ENCODE assay signal across 8 cellular contexts in genomic region chr15:74787251-74788041, GRCh38. TPM values are rescaled to one million over a fixed set of nuclear protein-coding genes. Genes with fewer than 3 reads are reported as not detected.
DNase-seq lines count a peak whose midpoint lies in the region; ATAC-seq lines count a peak whose summit lies in the region.

No MANE protein-coding gene starts in this region.

- peaks cover 0 to 43% (median 20%) of the 10 kb centered on the region in 11 experiments; a peak in 13 of 22 replicates for H3K36me3 ChIP-seq in BLaER1 treated with 17β-estradiol and CSF1 and Interleukin-3, amounts not matched to agents 10 nM and 100 nM
- H3K36me3 ChIP-seq in skeletal muscle tissue (ENCODE audit: control insufficient read depth in 3 of 3, insufficient read depth in 3 of 3, low read length in 3 of 3), result peaks cover 0 to 2% (median 0%) of the 10 kb centered on the region in 3 donors

- no peaks in the 10 kb centered on the region for H3K36me3 Mint-ChIP-seq in activated naive CD8-positive, alpha-beta T cell

- no peaks in the 10 kb centered on the region for H3K27me3 ChIP-seq in BLaER1 treated with 17β-estradiol and CSF1 and Interleukin-3, amounts not matched to agents 10 nM and 100 nM
- H3K27me3 ChIP-seq in skeletal muscle tissue (ENCODE audit: control insufficient read depth in 3 of 3, insufficient read depth in 3 of 3, low read length in 3 of 3), result no peaks in the 10 kb centered on the region

- H3K4me1 Mint-ChIP-seq in activated naive CD8-positive, alpha-beta T cell (ENCODE audit: low read depth), result peaks cover 67% of the 10 kb centered on the region

- H3K27me3 Mint-ChIP-seq in activated naive CD8-positive, alpha-beta T cell, result no peaks in the 10 kb centered on the region

- H3K4me1 ChIP-seq in BLaER1 treated with 17β-estradiol and CSF1 and Interleukin-3, amounts not matched to agents 10 nM and 100 nM, result peaks cover 77 to 98% (median 89%) of the 10 kb centered on the region in 10 experiments
- peaks cover 92 to 96% (median 94%) of the 10 kb centered on the region in 3 donors for H3K4me1 ChIP-seq in skeletal muscle tissue (ENCODE audit: control insufficient read depth in 3 of 3, insufficient read depth in 3 of 3, low read length in 3 of 3)

- H3K4me2 ChIP-seq in BLaER1 treated with 17β-estradiol and CSF1 and Interleukin-3, amounts not matched to agents 10 nM and 100 nM, result peak overlapping the region; percentile 97 to 100 (median 100)

- H4K20me1 ChIP-seq in BLaER1 treated with 17β-estradiol and CSF1 and Interleukin-3, amounts not matched to agents 10 nM and 100 nM, result peaks cover 49 to 99% (median 92%) of the 10 kb centered on the region in 11 experiments

- ATAC-seq in GM19351 (IDR thresholded peaks at IDR 0.05; ENCODE audit: unreplicated experiment), result peak; percentile 56
- ATAC-seq in HG03457 (IDR thresholded peaks at IDR 0.05; ENCODE audit: unreplicated experiment), result peak; percentile 29

- H3K9ac ChIP-seq in BLaER1 treated with 17β-estradiol and CSF1 and Interleukin-3, amounts not matched to agents 10 nM and 100 nM, result peak overlapping the region; percentile 70 to 100 (median 99)
- H3K9ac ChIP-seq in skeletal muscle tissue (ENCODE audit: low read depth in 1 of 3, low read length in 3 of 3), result peak overlapping the region; percentile 38 to 65 (median 54)

- intact Hi-C loops in cardiac septum (cut with DNase I), result loop anchor here (5.0 kb wide), 1 partner anchor 115 kb away; no protein-coding TSS in a partner anchor

- H3K4me3 ChIP-seq in BLaER1 treated with 17β-estradiol and CSF1 and Interleukin-3, amounts not matched to agents 10 nM and 100 nM, result peak overlapping the region; percentile 53 to 92 (median 71); a peak in 18 of 20 replicates
- peak overlapping the region in 2 of 3 donors; percentile 22 to 43 for H3K4me3 ChIP-seq in skeletal muscle tissue (ENCODE audit: low read length in 3 of 3)

- H3K9me3 Mint-ChIP-seq in activated naive CD8-positive, alpha-beta T cell (ENCODE audit: low read depth), result no peaks in the 10 kb centered on the region

- H3K27ac Mint-ChIP-seq in activated naive CD8-positive, alpha-beta T cell, result peak overlapping the region; percentile 99

- peak; percentile 99 for DNase-seq in SKM-1 treated with dmso at 0.1 percent for 144 hours (lab: John Stamatoyannopoulos, UW; ENCODE audit: unreplicated experiment)
- peak; percentile 93 for DNase-seq in cardiac septum (ENCODE audit: low spot score)
- DNase-seq in SK-N-DZ (ENCODE audit: low spot score), result no peak

- H3K27ac ChIP-seq in BLaER1 treated with 17β-estradiol and CSF1 and Interleukin-3, amounts not matched to agents 10 nM and 100 nM, result peak overlapping the region; percentile 70 to 100 (median 93)
- peak overlapping the region; percentile 61 for H3K27ac ChIP-seq in skeletal muscle tissue (ENCODE audit: low read depth, low read length)

- no peaks in the 10 kb centered on the region for H3K9me3 ChIP-seq in BLaER1 treated with 17β-estradiol and CSF1 and Interleukin-3, amounts not matched to agents 10 nM and 100 nM (replicated peaks in 1 of 11)
- no peaks in the 10 kb centered on the region for H3K9me3 ChIP-seq in skeletal muscle tissue (ENCODE audit: control insufficient read depth in 3 of 3, low read length in 3 of 3)

- H3K4me3 Mint-ChIP-seq in activated naive CD8-positive, alpha-beta T cell, result peak overlapping the region; percentile 92

RNA-seq across cellular contexts. Expression of gene CSK, which starts 5.6 kb away (rescaled TPM):
- total RNA-seq in cardiac septum (29.5 TPM), skeletal muscle tissue (13.6 TPM)
- polyA plus RNA-seq in SK-N-DZ (2014; cell fraction: cytosol; rRNA removed), result 47.3 and 50.9 TPM in 2 replicates
- polyA plus RNA-seq in SK-N-DZ (2014; cell fraction: nucleus; rRNA removed), result 87.5 and 113 TPM in 2 replicates

RNA-seq across cellular contexts. Expression of gene LMAN1L, which starts 25.2 kb away (rescaled TPM):
- total RNA-seq in cardiac septum (7.9 TPM), skeletal muscle tissue (not detected)
- not detected in 2 replicates for polyA plus RNA-seq in SK-N-DZ (2014; cell fraction: cytosol; rRNA removed)
- polyA plus RNA-seq in SK-N-DZ (2014; cell fraction: nucleus; rRNA removed), result 1.2 TPM in 1 of 2 replicates, not detected in the other

RNA-seq across cellular contexts. Expression of gene CYP1A2, which starts 38.8 kb away (rescaled TPM):
- total RNA-seq in cardiac septum, result not detected
- not detected for total RNA-seq in skeletal muscle tissue
- not detected in 2 replicates for polyA plus RNA-seq in SK-N-DZ (2014; cell fraction: cytosol; rRNA removed)
- not detected in 2 replicates for polyA plus RNA-seq in SK-N-DZ (2014; cell fraction: nucleus; rRNA removed)

RNA-seq across cellular contexts. Expression of gene CPLX3, which starts 39.0 kb away (rescaled TPM):
- total RNA-seq in cardiac septum (0.67 TPM), skeletal muscle tissue (not detected)
- 6.2 and 8.3 TPM in 2 replicates for polyA plus RNA-seq in SK-N-DZ (2014; cell fraction: cytosol; rRNA removed)
- polyA plus RNA-seq in SK-N-DZ (2014; cell fraction: nucleus; rRNA removed), result 2.9 and 6.4 TPM in 2 replicates

RNA-seq across cellular contexts. Expression of gene ULK3, which starts 55.5 kb away (rescaled TPM):
- total RNA-seq in cardiac septum, result 25.6 TPM
- 18.3 TPM for total RNA-seq in skeletal muscle tissue
- 44.6 and 52.1 TPM in 2 replicates for polyA plus RNA-seq in SK-N-DZ (2014; cell fraction: cytosol; rRNA removed)
- polyA plus RNA-seq in SK-N-DZ (2014; cell fraction: nucleus; rRNA removed), result 413 and 419 TPM in 2 replicates
